1 cellular context compared by ENCODE assay signal in the genomic region with DNA sequence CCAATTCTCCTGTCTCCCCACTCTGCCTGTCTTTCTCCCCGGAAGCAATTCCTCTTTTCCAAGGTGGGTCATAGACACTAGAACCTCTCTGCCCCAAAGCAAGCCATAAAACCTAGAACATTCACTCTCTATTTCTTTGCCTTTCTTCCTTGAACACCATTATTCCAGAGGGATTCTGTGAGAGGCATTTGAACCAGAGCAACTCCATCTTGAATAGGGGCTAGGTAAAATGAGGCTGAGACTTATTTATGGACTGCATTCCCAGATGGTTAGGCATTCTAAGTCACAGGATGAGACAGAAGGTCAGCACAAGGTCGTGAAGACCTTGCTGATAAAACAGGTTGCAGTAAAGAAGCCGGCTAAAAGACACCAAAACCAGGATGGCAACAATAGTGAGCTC.
TF ChIP-seq lines count a peak whose summit lies in the region.

No MANE protein-coding gene starts in this region.

TF ChIP-seq in K562, 482 proteins besides CTCF, POLR2A, EP300 and RAD21 (continues in another document):
- TF ChIP-seq ZNF583 (CRISPR knock-in tag; IDR thresholded peaks at IDR 0.05), result 0 out of 2 replicates have a peak, but pooled peaks have one; percentile 22
- TF ChIP-seq HMG20A (CRISPR knock-in tag; conservative IDR thresholded peaks at IDR 0.05), result no peak
- TF ChIP-seq ESRRA (IDR thresholded peaks at IDR 0.05; ENCODE audit: borderline replicate concordance, low read depth), result no peak
- no peak for TF ChIP-seq ZNF143 (CRISPR knock-in tag; IDR thresholded peaks at IDR 0.05)
- TF ChIP-seq DACH1 (IDR thresholded peaks at IDR 0.05; ENCODE audit: partially characterized antibody), result no peak
- no peak for TF ChIP-seq SPI1 (IDR thresholded peaks at IDR 0.05; ENCODE audit: borderline replicate concordance, low read depth, low read length)
- no peak for TF ChIP-seq HINFP (tag; conservative IDR thresholded peaks at IDR 0.05; ENCODE audit: low read depth)
- TF ChIP-seq ZBTB26 (CRISPR knock-in tag; IDR thresholded peaks at IDR 0.05), result no peak
- no peak for TF ChIP-seq HDAC6 (IDR thresholded peaks at IDR 0.05; ENCODE audit: low read depth, low read length)
- no peak for TF ChIP-seq KLF16 (IDR thresholded peaks at IDR 0.05)
- no peak for TF ChIP-seq NCOA1 (IDR thresholded peaks at IDR 0.05; ENCODE audit: low read depth)
- no peak for TF ChIP-seq POLR2H (tag; IDR thresholded peaks at IDR 0.05; ENCODE audit: low read depth)
- no peak; a peak in 1 of 4 replicates for TF ChIP-seq TEAD1 (CRISPR knock-in tag; IDR thresholded peaks at IDR 0.05)
- TF ChIP-seq JUN (IDR thresholded peaks at IDR 0.05; ENCODE audit: borderline replicate concordance, low read depth, low read length), result no peak
- no peak for TF ChIP-seq JUN (CRISPR knock-in tag; IDR thresholded peaks at IDR 0.05; ENCODE audit: borderline replicate concordance)
- TF ChIP-seq MEIS2 (IDR thresholded peaks at IDR 0.05; ENCODE audit: partially characterized antibody), result no peak
- TF ChIP-seq, protein P1, sequence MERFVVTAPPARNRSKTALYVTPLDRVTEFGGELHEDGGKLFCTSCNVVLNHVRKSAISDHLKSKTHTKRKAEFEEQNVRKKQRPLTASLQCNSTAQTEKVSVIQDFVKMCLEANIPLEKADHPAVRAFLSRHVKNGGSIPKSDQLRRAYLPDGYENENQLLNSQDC (CRISPR knock-in tag; IDR thresholded peaks at IDR 0.05), result no peak
- TF ChIP-seq NFIX (CRISPR knock-in tag; IDR thresholded peaks at IDR 0.05; ENCODE audit: low read depth), result no peak
- no peak for TF ChIP-seq ATF1 (CRISPR knock-in tag; IDR thresholded peaks at IDR 0.05)
- TF ChIP-seq ATF1 (tag; IDR thresholded peaks at IDR 0.05), result no peak
- TF ChIP-seq NR4A1 (CRISPR knock-in tag; IDR thresholded peaks at IDR 0.05), result no peak
- peak; percentile 53; the same call in 1 of the 2 replicates for TF ChIP-seq NR4A1 (tag; IDR thresholded peaks at IDR 0.05)
- TF ChIP-seq TSC22D4 (tag; IDR thresholded peaks at IDR 0.05), result no peak
- no peak for TF ChIP-seq HDGF (IDR thresholded peaks at IDR 0.05)
- no peak for TF ChIP-seq ZSCAN32 (CRISPR knock-in tag; IDR thresholded peaks at IDR 0.05)
- no peak for TF ChIP-seq CCNT2 (IDR thresholded peaks at IDR 0.05; ENCODE audit: borderline replicate concordance, extremely low read depth, insufficient read length, low read depth, low read length)
- TF ChIP-seq ZBTB34 (CRISPR knock-in tag; IDR thresholded peaks at IDR 0.05), result no peak
- peak; percentile 68; the same call in 1 of the 2 replicates for TF ChIP-seq ZNF592 (IDR thresholded peaks at IDR 0.05)
- no peak for TF ChIP-seq ZNF507 (tag; conservative IDR thresholded peaks at IDR 0.05)
- no peak for TF ChIP-seq ZNF764 (CRISPR knock-in tag; IDR thresholded peaks at IDR 0.05; ENCODE audit: low read depth)
- no peak for TF ChIP-seq PML (IDR thresholded peaks at IDR 0.05; ENCODE audit: low read length)
- TF ChIP-seq SOX6 (IDR thresholded peaks at IDR 0.05), result no peak
- no peak for TF ChIP-seq CEBPB (tag; IDR thresholded peaks at IDR 0.05)
- no peak for TF ChIP-seq PTBP1 (IDR thresholded peaks at IDR 0.05; ENCODE audit: low read depth, low read length)
- no peak for TF ChIP-seq RHOXF2B (CRISPR knock-in tag; conservative IDR thresholded peaks at IDR 0.05)
- TF ChIP-seq STAG1 (CRISPR knock-in tag; IDR thresholded peaks at IDR 0.05; ENCODE audit: borderline replicate concordance), result no peak
- peak; percentile 72 for TF ChIP-seq MEF2D (tag; conservative IDR thresholded peaks at IDR 0.05; ENCODE audit: low read depth)
- TF ChIP-seq CBX3 (IDR thresholded peaks at IDR 0.05; ENCODE audit: borderline replicate concordance in 1 of 2, low read length in 2 of 2), result no peak
- no peak for TF ChIP-seq PHB (CRISPR knock-in tag; IDR thresholded peaks at IDR 0.05)
- TF ChIP-seq ID3 (CRISPR knock-in tag; IDR thresholded peaks at IDR 0.05), result no peak
- TF ChIP-seq ID3 (tag; IDR thresholded peaks at IDR 0.05), result peak; percentile 81
- no peak for TF ChIP-seq ZNF589 (CRISPR knock-in tag; IDR thresholded peaks at IDR 0.05; ENCODE audit: low read depth)
- TF ChIP-seq, protein P2, sequence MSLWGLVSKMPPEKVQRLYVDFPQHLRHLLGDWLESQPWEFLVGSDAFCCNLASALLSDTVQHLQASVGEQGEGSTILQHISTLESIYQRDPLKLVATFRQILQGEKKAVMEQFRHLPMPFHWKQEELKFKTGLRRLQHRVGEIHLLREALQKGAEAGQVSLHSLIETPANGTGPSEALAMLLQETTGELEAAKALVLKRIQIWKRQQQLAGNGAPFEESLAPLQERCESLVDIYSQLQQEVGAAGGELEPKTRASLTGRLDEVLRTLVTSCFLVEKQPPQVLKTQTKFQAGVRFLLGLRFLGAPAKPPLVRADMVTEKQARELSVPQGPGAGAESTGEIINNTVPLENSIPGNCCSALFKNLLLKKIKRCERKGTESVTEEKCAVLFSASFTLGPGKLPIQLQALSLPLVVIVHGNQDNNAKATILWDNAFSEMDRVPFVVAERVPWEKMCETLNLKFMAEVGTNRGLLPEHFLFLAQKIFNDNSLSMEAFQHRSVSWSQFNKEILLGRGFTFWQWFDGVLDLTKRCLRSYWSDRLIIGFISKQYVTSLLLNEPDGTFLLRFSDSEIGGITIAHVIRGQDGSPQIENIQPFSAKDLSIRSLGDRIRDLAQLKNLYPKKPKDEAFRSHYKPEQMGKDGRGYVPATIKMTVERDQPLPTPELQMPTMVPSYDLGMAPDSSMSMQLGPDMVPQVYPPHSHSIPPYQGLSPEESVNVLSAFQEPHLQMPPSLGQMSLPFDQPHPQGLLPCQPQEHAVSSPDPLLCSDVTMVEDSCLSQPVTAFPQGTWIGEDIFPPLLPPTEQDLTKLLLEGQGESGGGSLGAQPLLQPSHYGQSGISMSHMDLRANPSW (CRISPR knock-in tag; IDR thresholded peaks at IDR 0.05), result no peak
- TF ChIP-seq GTF2A2 (tag; IDR thresholded peaks at IDR 0.05), result no peak
- TF ChIP-seq ZNF699 (CRISPR knock-in tag; IDR thresholded peaks at IDR 0.05; ENCODE audit: insufficient replicate concordance), result no peak
- TF ChIP-seq TCF15 (CRISPR knock-in tag; IDR thresholded peaks at IDR 0.05), result no peak
- TF ChIP-seq TCF7 (IDR thresholded peaks at IDR 0.05; ENCODE audit: borderline replicate concordance), result no peak
- no peak for TF ChIP-seq ZZZ3 (IDR thresholded peaks at IDR 0.05)
- TF ChIP-seq, protein P3, sequence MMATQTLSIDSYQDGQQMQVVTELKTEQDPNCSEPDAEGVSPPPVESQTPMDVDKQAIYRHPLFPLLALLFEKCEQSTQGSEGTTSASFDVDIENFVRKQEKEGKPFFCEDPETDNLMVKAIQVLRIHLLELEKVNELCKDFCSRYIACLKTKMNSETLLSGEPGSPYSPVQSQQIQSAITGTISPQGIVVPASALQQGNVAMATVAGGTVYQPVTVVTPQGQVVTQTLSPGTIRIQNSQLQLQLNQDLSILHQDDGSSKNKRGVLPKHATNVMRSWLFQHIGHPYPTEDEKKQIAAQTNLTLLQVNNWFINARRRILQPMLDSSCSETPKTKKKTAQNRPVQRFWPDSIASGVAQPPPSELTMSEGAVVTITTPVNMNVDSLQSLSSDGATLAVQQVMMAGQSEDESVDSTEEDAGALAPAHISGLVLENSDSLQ (IDR thresholded peaks at IDR 0.05), result no peak
- 0 out of 2 replicates have a peak, but pooled peaks have one; percentile 51 for TF ChIP-seq ILK (tag; IDR thresholded peaks at IDR 0.05; ENCODE audit: borderline replicate concordance, low read depth)
- no peak for TF ChIP-seq ZNF445 (CRISPR knock-in tag; IDR thresholded peaks at IDR 0.05; ENCODE audit: low read depth)
- TF ChIP-seq PRPF4 (IDR thresholded peaks at IDR 0.05; ENCODE audit: insufficient read depth, low read depth, low read length, poor library complexity, severe bottlenecking), result no peak
- TF ChIP-seq FOXA1 (IDR thresholded peaks at IDR 0.05; ENCODE audit: borderline replicate concordance), result no peak
- TF ChIP-seq ZNF511 (CRISPR knock-in tag; IDR thresholded peaks at IDR 0.05), result no peak
- TF ChIP-seq SMAD3 (CRISPR knock-in tag; conservative IDR thresholded peaks at IDR 0.05), result no peak
- TF ChIP-seq ZNF444 (CRISPR knock-in tag; IDR thresholded peaks at IDR 0.05), result no peak
- TF ChIP-seq ZNF134 (CRISPR knock-in tag; conservative IDR thresholded peaks at IDR 0.05), result no peak
- TF ChIP-seq MAFK (IDR thresholded peaks at IDR 0.05; ENCODE audit: low read length), result no peak
- TF ChIP-seq ZNF3 (CRISPR knock-in tag; IDR thresholded peaks at IDR 0.05), result no peak
- TF ChIP-seq, protein P4, sequence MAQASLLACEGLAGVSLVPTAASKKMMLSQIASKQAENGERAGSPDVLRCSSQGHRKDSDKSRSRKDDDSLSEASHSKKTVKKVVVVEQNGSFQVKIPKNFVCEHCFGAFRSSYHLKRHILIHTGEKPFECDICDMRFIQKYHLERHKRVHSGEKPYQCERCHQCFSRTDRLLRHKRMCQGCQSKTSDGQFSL (CRISPR knock-in tag; IDR thresholded peaks at IDR 0.05), result no peak
- TF ChIP-seq, protein P4 (tag; IDR thresholded peaks at IDR 0.05), result peak in 1 of 2 experiments; percentile 76; a peak in 1 of 4 replicates
